In genomic region chr19:3059653-3060052, GRCh38 we compare ENCODE assay signal across 13 cellular contexts. TPM values are rescaled to one million over a fixed set of nuclear protein-coding genes. Genes with fewer than 3 reads are reported as not detected.
DNase-seq lines count a peak whose midpoint lies in the region; ATAC-seq, FAIRE-seq and TF ChIP-seq lines count a peak whose summit lies in the region.
"Had no signal": no experiment of that assay in that cellular context is flagged by ENCODE, and none has a peak within 500 bp of the region (broad histone marks: within the 10 kb centered on the region; RNA-seq: fewer than 3 reads in every experiment).

No MANE protein-coding gene starts in this region.

- H3K27me3 ChIP-seq in breast epithelium = no peaks in the 10 kb centered on the region
- no peaks in the 10 kb centered on the region for H3K27me3 ChIP-seq in thyroid gland

- H3K9me3 Mint-ChIP-seq in MCF 10A (ENCODE audit: unreplicated experiment) = no peaks in the 10 kb centered on the region
- no peaks in the 10 kb centered on the region for H3K9me3 Mint-ChIP-seq in activated CD8-positive, alpha-beta T cell treated with anti-CD3 and anti-CD28 coated beads, Interleukin-2, amount 10 ng/mL, durations not matched to agents 7 days and 5 days (ENCODE audit: insufficient read depth)

- intact Hi-C loops in breast epithelium (cut with DNase I; ENCODE audit: low total_unique reads) = no loop called here
- intact Hi-C loops in MCF 10A (cut with micrococcal nuclease) = no loop called here
- intact Hi-C loops in kidney (cut with DNase I) = no loop called here
- intact Hi-C loops in thyroid gland (cut with DNase I) = no loop called here

- 87 to 94% methylated on average over 13 to 15 of the region's 16 CpGs for WGBS in thyroid gland, 2 donors

- H3K4me1 Mint-ChIP-seq in MCF 10A (ENCODE audit: insufficient read depth, unreplicated experiment) = peaks cover 34% of the 10 kb centered on the region
- H3K4me1 Mint-ChIP-seq in activated CD8-positive, alpha-beta T cell treated with anti-CD3 and anti-CD28 coated beads, Interleukin-2, amount 10 ng/mL, durations not matched to agents 7 days and 5 days (ENCODE audit: low read depth) = peaks cover 52% of the 10 kb centered on the region

- no peak overlapping the region for H3K9ac ChIP-seq in kidney (ENCODE audit: low read length in 2 of 2)

- CTCF ChIA-PET in MCF 10A (lab: Yijun Ruan, JAX) = interaction anchor here (1.2 kb wide), 1 partner anchor 97 kb away, joined by 3 read pairs; no protein-coding TSS in a partner anchor
- CTCF ChIA-PET in activated CD8-positive, alpha-beta T cell treated with anti-CD3 and anti-CD28 coated beads, Interleukin-2, amount 10 ng/mL, durations not matched to agents 7 days and 5 days (lab: Charles Lee) = interaction anchor here (0.8 kb wide), 1 partner anchor 109 kb away, joined by 3 read pairs; no protein-coding TSS in a partner anchor

- TF ChIP-seq POLR2A in breast epithelium (IDR thresholded peaks at IDR 0.05) (no peak), thyroid gland (IDR thresholded peaks at IDR 0.05) (no peak)

- no peak for ATAC-seq in activated CD8-positive, alpha-beta T cell treated with anti-CD3 and anti-CD28 coated beads, Interleukin-2, amount 10 ng/mL, durations not matched to agents 7 days and 5 days

- H3K4me3 Mint-ChIP-seq in MCF 10A (ENCODE audit: unreplicated experiment) = no peak overlapping the region
- H3K4me3 Mint-ChIP-seq in activated CD8-positive, alpha-beta T cell treated with anti-CD3 and anti-CD28 coated beads, Interleukin-2, amount 10 ng/mL, durations not matched to agents 7 days and 5 days = peak overlapping the region; percentile 86

- no peaks in the 10 kb centered on the region for H3K27me3 Mint-ChIP-seq in MCF 10A (ENCODE audit: insufficient read depth, unreplicated experiment)
- no peaks in the 10 kb centered on the region for H3K27me3 Mint-ChIP-seq in activated CD8-positive, alpha-beta T cell treated with anti-CD3 and anti-CD28 coated beads, Interleukin-2, amount 10 ng/mL, durations not matched to agents 7 days and 5 days (ENCODE audit: low read depth)

- no peaks in the 10 kb centered on the region for H3K9me3 ChIP-seq in breast epithelium
- no peaks in the 10 kb centered on the region for H3K9me3 ChIP-seq in kidney (ENCODE audit: control insufficient read depth in 1 of 2, low read length in 2 of 2)
- H3K9me3 ChIP-seq in thyroid gland = no peaks in the 10 kb centered on the region

- H3K27ac Mint-ChIP-seq in MCF 10A (ENCODE audit: low read depth, unreplicated experiment) = no peak overlapping the region
- peak overlapping the region; percentile 92 for H3K27ac Mint-ChIP-seq in activated CD8-positive, alpha-beta T cell treated with anti-CD3 and anti-CD28 coated beads, Interleukin-2, amount 10 ng/mL, durations not matched to agents 7 days and 5 days

- TF ChIP-seq CTCF in breast epithelium (IDR thresholded peaks at IDR 0.05) = no peak
- TF ChIP-seq CTCF in MCF 10A (IDR thresholded peaks at IDR 0.05; ENCODE audit: unreplicated experiment) = no peak
- TF ChIP-seq CTCF in kidney (IDR thresholded peaks at IDR 0.05; ENCODE audit: borderline replicate concordance, extremely low read depth, insufficient read depth) = no peak
- no peak for TF ChIP-seq CTCF in thyroid gland (IDR thresholded peaks at IDR 0.05)

- H3K4me3 ChIP-seq in breast epithelium (no peak overlapping the region), kidney (ENCODE audit: low read length in 2 of 2) (peak overlapping the region in 1 of 2 donors; percentile 41), thyroid gland (replicated peaks in 1 of 3) (no peak overlapping the region)

- peaks cover 11 to 41% of the 10 kb centered on the region in 2 donors for H3K4me1 ChIP-seq in breast epithelium
- peaks cover 22 to 46% of the 10 kb centered on the region in 2 donors for H3K4me1 ChIP-seq in kidney (ENCODE audit: control insufficient read depth in 1 of 2, insufficient read depth in 1 of 2, low read depth in 1 of 2, low read length in 2 of 2)
- peaks cover 46 to 79% of the 10 kb centered on the region in 2 donors for H3K4me1 ChIP-seq in thyroid gland

- peaks cover 51% of the 10 kb centered on the region for H3K36me3 Mint-ChIP-seq in MCF 10A (ENCODE audit: insufficient read depth, unreplicated experiment)
- peaks cover 43% of the 10 kb centered on the region for H3K36me3 Mint-ChIP-seq in activated CD8-positive, alpha-beta T cell treated with anti-CD3 and anti-CD28 coated beads, Interleukin-2, amount 10 ng/mL, durations not matched to agents 7 days and 5 days (ENCODE audit: low read depth)

- POLR2A ChIA-PET in MCF 10A (lab: Yijun Ruan, JAX) = interaction anchor here (0.7 to 1.5 kb wide), 2 partner anchors 22 to 24 kb away, joined by 5 to 11 read pairs; no protein-coding TSS in a partner anchor
- POLR2A ChIA-PET in activated CD8-positive, alpha-beta T cell treated with anti-CD3 and anti-CD28 coated beads, Interleukin-2, amount 10 ng/mL, durations not matched to agents 7 days and 5 days (lab: Charles Lee) = interaction anchor here (1.0 to 5.0 kb wide), 4 partner anchors 7 to 303 kb away, joined by 3 to 23 read pairs (median 6); no protein-coding TSS in a partner anchor

- BruUV-seq in MCF 10A (replicated peaks; lab: Mats Ljungman, UMichigan) = no TSS peak

- no peak for FAIRE-seq in kidney (lab: Jason Lieb, UNC)
- FAIRE-seq: bronchial epithelial cell had no signal

- DNase-seq in breast epithelium (ENCODE audit: low spot score in 2 of 2) (no peak), MCF 10A (ENCODE audit: unreplicated experiment) (no peak), kidney (peak; percentile 58), thyroid gland (no peak), mucosa of gallbladder (ENCODE audit: low spot score) (no peak), NCI-H69 (lab: John Stamatoyannopoulos, UW) (no peak), NCI-H128 (lab: John Stamatoyannopoulos, UW; ENCODE audit: unreplicated experiment) (no peak)
- DNase-seq in activated CD8-positive, alpha-beta T cell treated with anti-CD3 and anti-CD28 coated beads, Interleukin-2, amount 10 ng/mL, durations not matched to agents 7 days and 5 days = no peak
- DNase-seq: GF-D8; NCI-H1417 treated with DMSO at 0.1 percent for 48 hours; nucleus accumbens; stimulated activated CD4-positive, alpha-beta T cell treated with anti-CD3 and anti-CD28 coated beads, Interleukin-4, amount 100 ng/mL, for 24 hours had no signal

- H3K27ac ChIP-seq in breast epithelium (peak overlapping the region; percentile 25 to 44), kidney (ENCODE audit: low read depth in 2 of 2, low read length in 2 of 2) (peak overlapping the region in 1 of 2 donors; percentile 32), thyroid gland (peak overlapping the region in 2 of 3 donors; percentile 15 to 99)

- H3K36me3 ChIP-seq in breast epithelium = no peaks in the 10 kb centered on the region
- peaks cover 13 to 24% of the 10 kb centered on the region in 2 donors for H3K36me3 ChIP-seq in kidney (ENCODE audit: control insufficient read depth in 1 of 2, insufficient read depth in 2 of 2, low read length in 2 of 2)
- H3K36me3 ChIP-seq in thyroid gland = peaks cover 27 to 28% of the 10 kb centered on the region in 2 donors

RNA-seq across cellular contexts. Expression of gene TLE5, which starts 2.6 kb away (rescaled TPM):
- 100 to 1,000 TPM; 329 to 407 (median 397) TPM for total RNA-seq in breast epithelium
- 266 and 273 TPM in 2 replicates for total RNA-seq in MCF 10A (2022)
- total RNA-seq in activated CD8-positive, alpha-beta T cell treated with anti-CD3 and anti-CD28 coated beads, Interleukin-2, amount 10 ng/mL, durations not matched to agents 7 days and 5 days = 100 to 1,000 TPM; 635 to 655 TPM
- 526 TPM for total RNA-seq in kidney
- 580 TPM for polyA plus RNA-seq in kidney (ENCODE audit: insufficient read depth, low read depth, low replicate concordance)
- total RNA-seq in thyroid gland = 100 to 1,000 TPM; 398 to 892 (median 498) TPM
- 629 TPM for total RNA-seq in mucosa of gallbladder

RNA-seq across cellular contexts. Expression of gene TLE2, which starts 30.6 kb away (rescaled TPM):
- total RNA-seq in breast epithelium (10 to 100 TPM; 25.3 to 65.6 (median 35.1) TPM), MCF 10A (2022) (1.9 and 3.0 TPM in 2 replicates), kidney (76.6 TPM), thyroid gland (100 to 1,000 TPM in 1 of 4 donors, 10 to 100 TPM in 3; 81.3 to 114 (median 90.3) TPM), mucosa of gallbladder (64.6 TPM)
- under 1 TPM; 0.24 to 0.57 TPM for total RNA-seq in activated CD8-positive, alpha-beta T cell treated with anti-CD3 and anti-CD28 coated beads, Interleukin-2, amount 10 ng/mL, durations not matched to agents 7 days and 5 days
- polyA plus RNA-seq in kidney (ENCODE audit: insufficient read depth, low read depth, low replicate concordance) = 28.2 TPM

RNA-seq across cellular contexts. Expression of gene GNA11, which starts 34.5 kb away (rescaled TPM):
- total RNA-seq in breast epithelium (10 to 100 TPM; 40.5 to 52.0 (median 42.3) TPM), MCF 10A (2022) (40.9 and 48.1 TPM in 2 replicates), kidney (69.4 TPM), thyroid gland (10 to 100 TPM; 49.9 to 69.6 (median 63.8) TPM), mucosa of gallbladder (93.2 TPM)
- under 1 TPM; 0.08 to 0.71 TPM for total RNA-seq in activated CD8-positive, alpha-beta T cell treated with anti-CD3 and anti-CD28 coated beads, Interleukin-2, amount 10 ng/mL, durations not matched to agents 7 days and 5 days
- 43.9 TPM for polyA plus RNA-seq in kidney (ENCODE audit: insufficient read depth, low read depth, low replicate concordance)

Comparison
In these comparisons a context has a peak if more than half of its experiments do, and no peak if none do; other contexts are left out.
1. RNA of gene GNA11, which starts 34.5 kb away (total RNA-seq): 93.2 TPM in mucosa of gallbladder (single experiment), 69.4 TPM in kidney (single experiment), 49.9 to 69.6 TPM in thyroid gland, 40.9 to 48.1 TPM in MCF 10A and 40.5 to 52.0 TPM in breast epithelium; 0.08 to 0.71 TPM in activated CD8-positive, alpha-beta T cell treated with anti-CD3 and anti-CD28 coated beads, Interleukin-2, amount 10 ng/mL, durations not matched to agents 7 days and 5 days; every median in the first group is over 10 times any median in the second.